In the genomic region with DNA sequence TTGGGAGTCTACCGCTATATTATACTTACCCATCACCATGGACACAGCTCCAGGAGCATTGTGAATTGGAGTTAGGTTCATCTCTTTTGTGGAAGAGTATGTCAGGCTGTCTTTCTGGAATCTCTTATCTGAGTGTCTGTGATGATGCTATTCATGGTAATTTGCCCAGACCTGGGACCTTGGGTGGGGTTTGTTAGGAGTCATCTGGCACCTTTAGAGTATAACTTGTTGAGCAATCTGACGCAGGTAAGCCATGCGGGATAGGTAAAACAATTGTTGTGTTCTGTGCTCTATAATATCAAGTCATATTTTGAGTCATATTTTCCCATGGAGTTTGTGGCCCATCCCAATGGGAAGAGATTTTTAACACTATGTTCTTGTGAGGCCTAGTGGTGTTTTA, we compare ENCODE assay signal across 18 cellular contexts. TPM values are rescaled to one million over a fixed set of nuclear protein-coding genes. Genes with fewer than 3 reads are reported as not detected.
DNase-seq lines count a peak whose midpoint lies in the region; ATAC-seq, FAIRE-seq and TF ChIP-seq lines count a peak whose summit lies in the region.
"Had no signal": no experiment of that assay in that cellular context is flagged by ENCODE, and none has a peak within 500 bp of the region (broad histone marks: within the 10 kb centered on the region; RNA-seq: fewer than 3 reads in every experiment).

No MANE protein-coding gene starts in this region.

- H3K4me1 ChIP-seq in foreskin keratinocyte (peaks cover 15% of the 10 kb centered on the region), psoas muscle (peaks cover 43% of the 10 kb centered on the region)

- H3K9me3 ChIP-seq in psoas muscle = no peaks in the 10 kb centered on the region

- intact Hi-C loops in psoas muscle (cut with DNase I) = loop anchor here in 1 of 2 donors (2.0 kb wide), 1 partner anchor 37 kb away; no protein-coding TSS in a partner anchor

- peak; percentile 89 for DNase-seq in bronchial epithelial cell (ENCODE audit: low read depth)
- DNase-seq in foreskin keratinocyte = peak; percentile 76 to 90
- DNase-seq in psoas muscle = no peak
- no peak for DNase-seq in SW 1271 (lab: John Stamatoyannopoulos, UW)
- no peak for DNase-seq in COLO668 (lab: John Stamatoyannopoulos, UW; ENCODE audit: unreplicated experiment)
- no peak for DNase-seq in SHP77 (lab: John Stamatoyannopoulos, UW)
- no peak for DNase-seq in hippocampal formation (lab: John Stamatoyannopoulos, UW)
- DNase-seq: ACHN, DMS79 treated with DMSO at 0.1 percent for 48 hours, IMR-90, NCI-H1048, NCI-H1436, NCI-H1930, NCI-H748 treated with DMSO at 0.1 percent for 48 hours, Right ventricle myocardium superior had no signal

- H3K36me3 ChIP-seq in bronchial epithelial cell (ENCODE audit: control insufficient read depth, insufficient read depth, low read length) (no peaks in the 10 kb centered on the region), psoas muscle (ENCODE audit: insufficient read depth in 1 of 2, low read depth in 1 of 2) (peaks cover 0 to 19% of the 10 kb centered on the region in 2 donors)

- TF ChIP-seq CTCF in bronchial epithelial cell (IDR thresholded peaks at IDR 0.05; ENCODE audit: insufficient read depth, low read length, severe bottlenecking) (no peak), foreskin keratinocyte (conservative IDR thresholded peaks at IDR 0.05) (peak; percentile 23), psoas muscle (IDR thresholded peaks at IDR 0.05) (no peak)

- WGBS in psoas muscle, 3 donors = 93 to 99% (median 97%) methylated on average over 3 of the region's 3 CpGs

- H3K27me3 ChIP-seq in bronchial epithelial cell (ENCODE audit: control insufficient read depth, insufficient read depth, low read length) = no peaks in the 10 kb centered on the region
- H3K27me3 ChIP-seq in foreskin keratinocyte = no peaks in the 10 kb centered on the region
- no peaks in the 10 kb centered on the region for H3K27me3 ChIP-seq in psoas muscle (ENCODE audit: insufficient read depth in 3 of 3, low read length in 2 of 3)

- H3K4me3 ChIP-seq in bronchial epithelial cell (ENCODE audit: low read depth, low read length) = no peak overlapping the region
- H3K4me3 ChIP-seq in psoas muscle = peak overlapping the region; percentile 22
- H3K4me3 ChIP-seq: SK-N-MC had no signal

- H3K27ac ChIP-seq in foreskin keratinocyte (peak overlapping the region; percentile 69), psoas muscle (peak overlapping the region; percentile 78)
- H3K27ac ChIP-seq: C4-2B, SK-N-MC had no signal

- no peak for FAIRE-seq in bronchial epithelial cell (lab: Jason Lieb, UNC)
- FAIRE-seq: RCC 7860 had no signal

- ATAC-seq in foreskin keratinocyte (peak; percentile 87), psoas muscle (no peak)

RNA-seq across cellular contexts. Expression of a gene that starts 49.7 kb away (rescaled TPM):
- total RNA-seq in bronchial epithelial cell (0.38 and 0.79 TPM in 2 replicates), foreskin keratinocyte (8.0 and 11.0 TPM in 2 replicates), psoas muscle (10 to 100 TPM; 48.0 to 83.4 (median 72.5) TPM)
- polyA plus RNA-seq in foreskin keratinocyte (4.4 and 4.5 TPM in 2 replicates), psoas muscle (10 to 100 TPM in 2 of 3 donors, 1 to 10 TPM in 1; 3.3 to 57.3 (median 13.7) TPM)

Comparison
In these comparisons a context has a peak if more than half of its experiments do, and no peak if none do; other contexts are left out.
1. DNase-seq: peak in bronchial epithelial cell (single experiment) and foreskin keratinocyte (2 of 2); none in psoas muscle (0 of 2), SW 1271 (0 of 2), COLO668 (single experiment), SHP77 (0 of 2) and hippocampal formation (0 of 2).